ENCODE assay signal across 9 cellular contexts in the genomic region with DNA sequence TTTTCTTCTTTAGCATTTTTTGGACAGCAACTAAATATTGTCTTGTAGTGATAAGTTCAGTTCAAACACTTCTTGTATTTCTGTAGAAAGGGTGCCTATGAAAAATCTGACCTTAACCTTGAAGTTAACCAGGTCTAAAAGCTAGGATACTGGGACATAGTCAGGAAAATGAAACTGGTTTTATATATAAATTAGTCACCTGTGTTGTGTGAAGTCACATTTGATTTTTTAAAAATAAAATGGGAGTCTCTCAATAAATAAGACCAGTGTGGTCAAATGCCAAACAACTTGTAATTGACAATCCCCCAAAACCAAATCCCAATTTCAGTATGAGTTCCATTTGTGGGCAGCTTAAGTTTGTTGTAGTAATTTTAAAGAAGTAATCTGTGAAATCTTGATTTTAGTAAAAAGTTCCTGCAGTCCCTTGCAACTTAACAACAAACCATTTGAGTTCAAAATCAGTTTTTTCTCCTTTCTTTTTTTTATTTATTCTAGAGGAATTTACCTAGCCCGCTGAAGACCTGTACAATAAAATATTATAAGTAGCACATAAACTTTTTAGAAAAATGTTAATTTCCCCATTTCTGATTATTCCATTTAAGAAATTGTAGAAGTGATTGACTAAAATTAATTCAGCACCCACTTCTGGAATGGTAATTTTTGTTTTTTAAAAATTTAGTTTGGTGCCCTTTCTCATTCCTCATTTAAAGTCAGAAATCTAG.
DNase-seq lines count a peak whose midpoint lies in the region; FAIRE-seq and TF ChIP-seq lines count a peak whose summit lies in the region.
"Had no signal": no experiment of that assay in that cellular context is flagged by ENCODE, and none has a peak within 500 bp of the region (broad histone marks: within the 10 kb centered on the region; RNA-seq: fewer than 3 reads in every experiment).

No MANE protein-coding gene starts in this region.

- no peak for TF ChIP-seq CTCF in keratinocyte (optimal IDR thresholded peaks at IDR 0.05 in 1 of 3, IDR thresholded peaks at IDR 0.05 in 1 of 3, conservative IDR thresholded peaks at IDR 0.05 in 1 of 3; ENCODE audit: extremely low read depth in 1 of 3, insufficient read depth in 2 of 3, low read length in 3 of 3)
- TF ChIP-seq CTCF in suprapubic skin (IDR thresholded peaks at IDR 0.05), result no peak

- peaks cover 2% of the 10 kb centered on the region for H3K9me1 ChIP-seq in keratinocyte (ENCODE audit: control insufficient read depth, extremely low read depth, insufficient read depth, low read length)

- H3K4me3 ChIP-seq in keratinocyte (ENCODE audit: control insufficient read depth in 2 of 3, extremely low read depth in 1 of 3, insufficient read depth in 2 of 3, low read depth in 1 of 3, low read length in 3 of 3), result peak overlapping the region; percentile 31 to 77 (median 54)
- peak overlapping the region; percentile 79 for H3K4me3 ChIP-seq in suprapubic skin

- no peaks in the 10 kb centered on the region for H4K20me1 ChIP-seq in keratinocyte (ENCODE audit: control insufficient read depth, extremely low read depth, insufficient read depth, low read length)

- no peak for TF ChIP-seq POLR2A in suprapubic skin (IDR thresholded peaks at IDR 0.05)

- H3K27ac ChIP-seq in angular gyrus (ENCODE audit: low read depth, low read length), result peak overlapping the region; percentile 99
- H3K27ac ChIP-seq in keratinocyte (ENCODE audit: control insufficient read depth, insufficient read depth, low read length), result peak overlapping the region; percentile 98
- peak overlapping the region; percentile 98 for H3K27ac ChIP-seq in suprapubic skin

- no peak overlapping the region for H2AFZ ChIP-seq in keratinocyte (ENCODE audit: control insufficient read depth, low read length)

- no peak for TF ChIP-seq EP300 in suprapubic skin (IDR thresholded peaks at IDR 0.05)

- H3K36me3 ChIP-seq in keratinocyte (ENCODE audit: control insufficient read depth in 2 of 2, extremely low read depth in 1 of 2, insufficient read depth in 2 of 2, low read length in 2 of 2) (peaks cover 3 to 4% of the 10 kb centered on the region in 2 experiments), suprapubic skin (no peaks in the 10 kb centered on the region)

- dilution Hi-C loops in keratinocyte (cut with MboI; ENCODE audit: extremely low pct_ligation_motif_present, low sequenced_read_pairs), result no loop called here

- WGBS in suprapubic skin, result 45% methylated on average over 1 of the region's 1 CpG

- H3K4me2 ChIP-seq in keratinocyte (ENCODE audit: control insufficient read depth, extremely low read depth, insufficient read depth, low read depth, low read length), result peak overlapping the region; percentile 100

- H3K27me3 ChIP-seq in keratinocyte (ENCODE audit: control insufficient read depth, extremely low read depth, insufficient read depth, low read length) (no peaks in the 10 kb centered on the region), suprapubic skin (no peaks in the 10 kb centered on the region)

- no peaks in the 10 kb centered on the region for H3K9me3 ChIP-seq in keratinocyte (ENCODE audit: control insufficient read depth, low read depth, low read length)
- H3K9me3 ChIP-seq in suprapubic skin, result no peaks in the 10 kb centered on the region

- no peak for FAIRE-seq in keratinocyte (lab: Jason Lieb, UNC)

- H3K4me1 ChIP-seq in keratinocyte (ENCODE audit: control insufficient read depth, extremely low read depth, insufficient read depth, low read length) (peaks cover 45% of the 10 kb centered on the region), suprapubic skin (peaks cover 78% of the 10 kb centered on the region)

- peak overlapping the region; percentile 95 for H3K9ac ChIP-seq in keratinocyte (ENCODE audit: control insufficient read depth, extremely low read depth, insufficient read depth, low read length)

- DNase-seq in HS-27A (ENCODE audit: low read depth) (peak; percentile 27), keratinocyte (ENCODE audit: low read depth, low spot score) (no peak), suprapubic skin (ENCODE audit: low spot score in 2 of 2) (no peak), dedifferentiated amniotic fluid mesenchymal stem cell (ENCODE audit: extremely low spot score) (no peak), HPDE6-E6E7 (ENCODE audit: extremely low spot score) (no peak), amniotic stem cell (lab: John Stamatoyannopoulos, UW) (no peak)
- DNase-seq: activated naive CD4-positive, alpha-beta T cell; nephron progenitor cell had no signal

- peaks cover 93% of the 10 kb centered on the region for H3K79me2 ChIP-seq in keratinocyte (ENCODE audit: control insufficient read depth, insufficient read depth, low read length)
